8 cellular contexts compared by ENCODE assay signal in the genomic region with DNA sequence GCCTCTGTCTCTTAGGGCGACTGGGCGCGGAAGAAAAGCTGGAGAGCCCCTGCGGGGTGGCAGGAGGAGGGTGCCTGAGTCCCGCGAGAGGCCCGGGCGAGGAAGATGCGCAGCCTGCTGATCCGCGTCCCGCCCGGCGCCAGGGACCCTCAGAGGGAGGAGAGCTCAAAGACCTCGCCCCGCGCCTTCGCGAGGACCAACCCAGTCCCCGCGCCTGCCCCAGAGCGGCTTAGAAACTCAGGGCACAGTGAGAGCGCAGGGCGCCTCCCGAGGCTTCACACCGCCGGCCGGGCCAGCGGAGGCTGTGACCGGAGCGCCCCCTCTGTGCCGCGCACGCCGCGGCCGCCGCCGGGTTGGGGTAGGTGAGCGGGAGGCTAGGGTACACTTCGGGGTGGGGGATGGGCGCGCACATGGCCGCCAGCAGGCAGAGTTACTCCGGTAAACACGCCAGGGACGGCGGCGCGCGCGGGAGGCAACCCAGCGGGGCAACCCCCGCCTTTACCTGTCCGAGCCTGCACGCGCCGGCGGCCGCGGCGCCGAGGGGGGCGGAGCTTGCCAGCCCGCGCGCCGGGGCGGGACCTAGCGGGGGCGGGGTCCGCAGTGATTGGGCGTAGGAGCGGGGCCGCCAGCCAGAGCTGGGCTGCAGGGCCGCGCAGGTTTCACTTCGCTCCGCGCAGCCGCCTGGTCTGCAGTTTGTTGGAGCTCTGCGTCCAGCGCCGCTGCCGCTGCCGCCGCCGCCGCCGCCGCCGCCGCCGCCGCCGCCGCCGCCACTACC. TPM values are rescaled to one million over a fixed set of nuclear protein-coding genes. Genes with fewer than 3 reads are reported as not detected.
DNase-seq lines count a peak whose midpoint lies in the region; ATAC-seq and TF ChIP-seq lines count a peak whose summit lies in the region.

A gene with protein sequence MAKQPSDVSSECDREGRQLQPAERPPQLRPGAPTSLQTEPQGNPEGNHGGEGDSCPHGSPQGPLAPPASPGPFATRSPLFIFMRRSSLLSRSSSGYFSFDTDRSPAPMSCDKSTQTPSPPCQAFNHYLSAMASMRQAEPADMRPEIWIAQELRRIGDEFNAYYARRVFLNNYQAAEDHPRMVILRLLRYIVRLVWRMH (plus strand): TSS at position 662 of the 775 bp plus-strand sequence. CDS start 2,832 bp downstream, outside the sequence.

- H3K36me3 ChIP-seq in duodenal mucosa (ENCODE audit: control insufficient read depth in 1 of 2, insufficient read depth in 2 of 2, low read length in 2 of 2) = peaks cover under 1 to 10% of the 10 kb centered on the region in 2 donors
- H3K36me3 ChIP-seq in lung (ENCODE audit: control insufficient read depth in 2 of 2, insufficient read depth in 2 of 2, low read length in 2 of 2) = peaks cover 3 to 8% of the 10 kb centered on the region in 2 donors

- H3K4me1 ChIP-seq in duodenal mucosa (ENCODE audit: control insufficient read depth in 1 of 2, insufficient read depth in 2 of 2, low read length in 2 of 2) (peaks cover 37 to 51% of the 10 kb centered on the region in 2 donors), lung (ENCODE audit: control insufficient read depth in 2 of 2, insufficient read depth in 2 of 2, low read length in 2 of 2) (peaks cover 0 to 12% of the 10 kb centered on the region in 2 donors)

- ATAC-seq in CD4-positive, alpha-beta T cell (ENCODE audit: poor library complexity) = peak; percentile 68
- ATAC-seq in GM19438 (IDR thresholded peaks at IDR 0.05; ENCODE audit: low read depth, unreplicated experiment) = peak; percentile 44
- peak; percentile 59 for ATAC-seq in HG03571 (IDR thresholded peaks at IDR 0.05; ENCODE audit: unreplicated experiment)
- ATAC-seq in lung (ENCODE audit: insufficient read depth, low FRiP score) = peak; percentile 86

- H3K36me3 Mint-ChIP-seq in CD4-positive, alpha-beta T cell (ENCODE audit: low read depth) = peaks cover 33% of the 10 kb centered on the region

- peak within 1 kb of the TSS; percentile 71 to 90 for H3K9ac ChIP-seq in duodenal mucosa (ENCODE audit: low read depth in 1 of 2, low read length in 2 of 2)

- no peaks in the 10 kb centered on the region for H3K9me3 ChIP-seq in CD4-positive, alpha-beta T cell (ENCODE audit: control insufficient read depth, low read length)
- H3K9me3 ChIP-seq in duodenal mucosa (ENCODE audit: control insufficient read depth in 1 of 2, low read length in 2 of 2) = no peaks in the 10 kb centered on the region
- H3K9me3 ChIP-seq in lung (ENCODE audit: control insufficient read depth in 2 of 2, insufficient read depth in 1 of 2, low read length in 1 of 2) = no peaks in the 10 kb centered on the region

- H3K27ac Mint-ChIP-seq in CD4-positive, alpha-beta T cell = peak within 1 kb of the TSS; percentile 84

- peaks cover 43% of the 10 kb centered on the region for H3K27me3 ChIP-seq in CD4-positive, alpha-beta T cell (ENCODE audit: control insufficient read depth, insufficient read depth, low read length)
- H3K27me3 ChIP-seq in duodenal mucosa (ENCODE audit: control insufficient read depth in 1 of 2, insufficient read depth in 2 of 2, low read length in 2 of 2) = peaks cover 31 to 43% of the 10 kb centered on the region in 2 donors
- H3K27me3 ChIP-seq in lung (ENCODE audit: control insufficient read depth, insufficient read depth) = no peaks in the 10 kb centered on the region

- POLR2A ChIA-PET in CD4-positive, alpha-beta T cell (lab: Charles Lee) = interaction anchor here (0.8 to 1.4 kb wide), 7 partner anchors 12 to 934 kb away, joined by 3 to 5 read pairs (median 3); a partner anchor contains a TSS

- peak within 1 kb of the TSS; percentile 95 for H3K4me3 Mint-ChIP-seq in CD4-positive, alpha-beta T cell

- no peak for TF ChIP-seq CTCF in CD4-positive, alpha-beta T cell (IDR thresholded peaks at IDR 0.05)
- TF ChIP-seq CTCF in lung (IDR thresholded peaks at IDR 0.05; ENCODE audit: control extremely low read depth, extremely low read depth) = no peak

- WGBS in lung, 2 donors = 1% methylated on average over 85 to 98 of the region's 98 CpGs

- H3K9me3 Mint-ChIP-seq in CD4-positive, alpha-beta T cell = no peaks in the 10 kb centered on the region

- intact Hi-C loops in CD4-positive, alpha-beta T cell (cut with DNase I, micrococcal nuclease) = no loop called here

- no peak within 1 kb of the TSS for H3K27ac ChIP-seq in CD4-positive, alpha-beta T cell (ENCODE audit: low read depth, low read length)
- H3K27ac ChIP-seq in duodenal mucosa (ENCODE audit: low read depth, low read length) (peak within 1 kb of the TSS; percentile 77), lung (ENCODE audit: low read depth in 1 of 2, low read length in 1 of 2) (peak within 1 kb of the TSS; percentile 60 to 85)

- peaks cover 44% of the 10 kb centered on the region for H3K27me3 Mint-ChIP-seq in CD4-positive, alpha-beta T cell

- peak within 1 kb of the TSS; percentile 86 to 88 for H3K4me3 ChIP-seq in duodenal mucosa (ENCODE audit: low read depth in 1 of 2, low read length in 2 of 2)
- peak within 1 kb of the TSS; percentile 83 for H3K4me3 ChIP-seq in lung

- CTCF ChIA-PET in CD4-positive, alpha-beta T cell (lab: Charles Lee) = interaction anchor here (1.4 kb wide), 1 partner anchor 13 kb away, joined by 6 read pairs; no protein-coding TSS in a partner anchor

- peaks cover 33% of the 10 kb centered on the region for H3K4me1 Mint-ChIP-seq in CD4-positive, alpha-beta T cell (ENCODE audit: low read depth)

- DNase-seq in CD4-positive, alpha-beta T cell = peak; percentile 70 to 92 (median 84)
- peak; percentile 94 for DNase-seq in NCI-H774 (lab: John Stamatoyannopoulos, UW)
- DNase-seq in activated CD4-positive, alpha-beta T cell treated with anti-CD3 and anti-CD28 coated beads, Interleukin-2, amount 50 U/mL, for 48 hours = peak; percentile 87 to 91
- peak; percentile 92 for DNase-seq in lung (ENCODE audit: low spot score)
- peak; percentile 69 to 91 (median 83) for DNase-seq in stimulated activated CD4-positive, alpha-beta T cell treated with anti-CD3 and anti-CD28 coated beads, TNF-alpha, amount 100 ng/mL, for 24 hours (ENCODE audit: low read depth in 3 of 3)

RNA-seq across cellular contexts. Expression of the gene that starts here (rescaled TPM):
- total RNA-seq in CD4-positive, alpha-beta T cell = 10 to 100 TPM; 48.6 to 50.1 TPM
- total RNA-seq in lung = 10 to 100 TPM; 15.9 to 24.2 TPM
- 1 to 10 TPM; 3.8 to 9.2 TPM for polyA plus RNA-seq in lung
